ENCODE assay signal across 37 cellular contexts in genomic region chr2:133382561-133382960, GRCh38.
"Had no signal": no experiment of that assay in that cellular context is flagged by ENCODE, and none has a peak within 500 bp of the region (broad histone marks: within the 10 kb centered on the region; RNA-seq: fewer than 3 reads in every experiment).

No MANE protein-coding gene starts in this region.

- H3K27ac Mint-ChIP-seq: activated naive CD4-positive, alpha-beta T cell treated with anti-CD3 and anti-CD28 coated beads for 36 hours; activated naive CD4-positive, alpha-beta T cell treated with anti-CD3 and anti-CD28 coated beads, Interleukin-2, amount 10 ng/mL, durations not matched to agents 7 days and 5 days; activated naive CD4-positive, alpha-beta T cell treated with anti-CD3 and anti-CD28 coated beads, Interleukin-2, amount 50 U/mL, for 24 hours; activated naive CD4-positive, alpha-beta T cell treated with anti-CD3 and anti-CD28 coated beads, Interleukin-2, amount 50 U/mL, for 72 hours; activated naive CD8-positive, alpha-beta T cell; activated naive CD8-positive, alpha-beta T cell treated with anti-CD3 and anti-CD28 coated beads for 36 hours; activated naive CD8-positive, alpha-beta T cell treated with anti-CD3 and anti-CD28 coated beads, Interleukin-2, amount 10 ng/mL, durations not matched to agents 7 days and 5 days; activated naive CD8-positive, alpha-beta T cell treated with anti-CD3 and anti-CD28 coated beads, Interleukin-2, amount 50 U/mL, for 24 hours; activated T-cell treated with anti-CD3 and anti-CD28 coated beads, Interleukin-2, amount 50 U/mL, for 24 hours; activated T-helper 1 cell treated with anti-CD3 and anti-CD28 coated beads, Interleukin-12 subunit alpha, Interleukin-12 subunit beta, Interleukin-2, Interleukin-4 antibody, amounts not matched to agents 30 ng/mL and 10 ng/mL and 1 ng/mL, durations not matched to agents 14 hours and 24 hours and 36 hours; activated T-helper 17 cell treated with anti-CD3 and anti-CD28 coated beads, Interleukin-2, amount 50 U/mL, for 72 hours; activated T-helper 2 cell treated with anti-CD3 and anti-CD28 coated beads, Interferon-gamma antibody, Interleukin-2, Interleukin-4, amounts not matched to agents 10 μg/mL and 5 μg/mL and 100 μg/mL, durations not matched to agents 14 hours and 24 hours and 36 hours; brain had no signal

- ATAC-seq: activated naive CD4-positive, alpha-beta T cell treated with anti-CD3 and anti-CD28 coated beads, Interleukin-2, amount 50 U/mL, for 72 hours; activated naive CD8-positive, alpha-beta T cell treated with anti-CD3 and anti-CD28 coated beads, Interleukin-2, amount 50 U/mL, for 24 hours; activated T-cell treated with anti-CD3 and anti-CD28 coated beads, Interleukin-2, amount 50 U/mL, for 4 hours; activated T-helper 17 cell treated with anti-CD3 and anti-CD28 coated beads, Interleukin-2, amount 50 U/mL, for 72 hours; body of pancreas had no signal

- H3K36me3 Mint-ChIP-seq: activated naive CD4-positive, alpha-beta T cell treated with anti-CD3 and anti-CD28 coated beads, Interleukin-2, amount 10 ng/mL, durations not matched to agents 7 days and 5 days; activated naive CD4-positive, alpha-beta T cell treated with anti-CD3 and anti-CD28 coated beads, Interleukin-2, amount 50 U/mL, for 24 hours; activated naive CD8-positive, alpha-beta T cell; activated naive CD8-positive, alpha-beta T cell treated with anti-CD3 and anti-CD28 coated beads for 36 hours; activated naive CD8-positive, alpha-beta T cell treated with anti-CD3 and anti-CD28 coated beads, Interleukin-2, amount 10 ng/mL, durations not matched to agents 7 days and 5 days had no signal

- H3K4me1 Mint-ChIP-seq: activated naive CD4-positive, alpha-beta T cell treated with anti-CD3 and anti-CD28 coated beads, Interleukin-2, amount 10 ng/mL, durations not matched to agents 7 days and 5 days; activated naive CD4-positive, alpha-beta T cell treated with anti-CD3 and anti-CD28 coated beads, Interleukin-2, amount 50 U/mL, for 24 hours; activated naive CD8-positive, alpha-beta T cell treated with anti-CD3 and anti-CD28 coated beads for 36 hours; activated naive CD8-positive, alpha-beta T cell treated with anti-CD3 and anti-CD28 coated beads, Interleukin-2, amount 10 ng/mL, durations not matched to agents 7 days and 5 days; activated naive CD8-positive, alpha-beta T cell treated with anti-CD3 and anti-CD28 coated beads, Interleukin-2, amount 50 U/mL, for 24 hours; activated T-helper 17 cell treated with anti-CD3 and anti-CD28 coated beads, Interleukin-2, amount 50 U/mL, for 72 hours; central memory CD8-positive, alpha-beta T cell had no signal

- H3K27me3 Mint-ChIP-seq: activated naive CD4-positive, alpha-beta T cell treated with anti-CD3 and anti-CD28 coated beads, Interleukin-2, amount 10 ng/mL, durations not matched to agents 7 days and 5 days; activated naive CD4-positive, alpha-beta T cell treated with anti-CD3 and anti-CD28 coated beads, Interleukin-2, amount 50 U/mL, for 24 hours; activated naive CD8-positive, alpha-beta T cell; activated naive CD8-positive, alpha-beta T cell treated with anti-CD3 and anti-CD28 coated beads, Interleukin-2, amount 10 ng/mL, durations not matched to agents 7 days and 5 days; activated naive CD8-positive, alpha-beta T cell treated with anti-CD3 and anti-CD28 coated beads, Interleukin-2, amount 50 U/mL, for 24 hours; activated T-cell treated with anti-CD3 and anti-CD28 coated beads, Interleukin-2, amount 50 U/mL, for 24 hours; activated T-helper 17 cell treated with anti-CD3 and anti-CD28 coated beads, Interleukin-2, amount 50 U/mL, for 72 hours; brain; central memory CD8-positive, alpha-beta T cell had no signal

- H3K4me3 Mint-ChIP-seq: activated naive CD4-positive, alpha-beta T cell treated with anti-CD3 and anti-CD28 coated beads for 36 hours; activated naive CD4-positive, alpha-beta T cell treated with anti-CD3 and anti-CD28 coated beads, Interleukin-2, amount 10 ng/mL, durations not matched to agents 7 days and 5 days; activated naive CD4-positive, alpha-beta T cell treated with anti-CD3 and anti-CD28 coated beads, Interleukin-2, amount 50 U/mL, for 24 hours; activated naive CD8-positive, alpha-beta T cell; activated naive CD8-positive, alpha-beta T cell treated with anti-CD3 and anti-CD28 coated beads for 36 hours; activated naive CD8-positive, alpha-beta T cell treated with anti-CD3 and anti-CD28 coated beads, Interleukin-2, amount 10 ng/mL, durations not matched to agents 7 days and 5 days; activated naive CD8-positive, alpha-beta T cell treated with anti-CD3 and anti-CD28 coated beads, Interleukin-2, amount 50 U/mL, for 24 hours; activated T-cell treated with anti-CD3 and anti-CD28 coated beads, Interleukin-2, amount 50 U/mL, for 24 hours; activated T-cell treated with anti-CD3 and anti-CD28 coated beads, Interleukin-2, amount 50 U/mL, for 4 hours; activated T-helper 1 cell treated with anti-CD3 and anti-CD28 coated beads, Interleukin-12 subunit alpha, Interleukin-12 subunit beta, Interleukin-2, Interleukin-4 antibody, amounts not matched to agents 30 ng/mL and 10 ng/mL and 1 ng/mL, durations not matched to agents 14 hours and 24 hours and 36 hours; activated T-helper 17 cell treated with anti-CD3 and anti-CD28 coated beads, Interleukin-2, amount 50 U/mL, for 72 hours; brain; central memory CD8-positive, alpha-beta T cell had no signal

- DNase-seq: activated effector memory CD4-positive, alpha-beta T cell treated with anti-CD3 and anti-CD28 coated beads, Interleukin-2, amount 50 U/mL, for 16 hours; activated effector memory CD4-positive, alpha-beta T cell treated with Interleukin-2 at 50 U/mL for 16 hours; activated gamma-delta T cell; activated gamma-delta T cell treated with Interleukin-2 at 50 U/mL for 16 hours; activated naive CD4-positive, alpha-beta T cell; activated naive CD4-positive, alpha-beta T cell treated with anti-CD3 and anti-CD28 coated beads for 36 hours; activated naive CD4-positive, alpha-beta T cell treated with anti-CD3 and anti-CD28 coated beads, Interleukin-2, amount 10 ng/mL, durations not matched to agents 7 days and 5 days; activated naive CD4-positive, alpha-beta T cell treated with anti-CD3 and anti-CD28 coated beads, Interleukin-2, amount 50 U/mL, for 16 hours; activated naive CD4-positive, alpha-beta T cell treated with Interleukin-2 at 50 U/mL for 16 hours; activated naive CD8-positive, alpha-beta T cell treated with anti-CD3 and anti-CD28 coated beads for 36 hours; activated naive CD8-positive, alpha-beta T cell treated with anti-CD3 and anti-CD28 coated beads, Interleukin-2, amount 10 ng/mL, durations not matched to agents 7 days and 5 days; activated naive CD8-positive, alpha-beta T cell treated with anti-CD3 and anti-CD28 coated beads, Interleukin-2, amount 50 U/mL, for 24 hours; activated T-cell treated with anti-CD3 and anti-CD28 coated beads, Interleukin-2, amount 50 U/mL, for 1 hour; activated T-cell treated with anti-CD3 and anti-CD28 coated beads, Interleukin-2, amount 50 U/mL, for 24 hours; activated T-cell treated with anti-CD3 and anti-CD28 coated beads, Interleukin-2, amount 50 U/mL, for 4 hours; activated T-cell treated with anti-CD3 and anti-CD28 coated beads, Interleukin-2, amount 50 U/mL, for 48 hours; adrenal gland; amniotic stem cell; amygdala; anterior cingulate cortex; aorta; body of pancreas; brain microvascular endothelial cell; caudate nucleus; central memory CD4-positive, alpha-beta T cell; cerebellar nuclear complex had no signal

- H3K4me3 ChIP-seq: adrenal gland, ascending aorta, body of pancreas, breast epithelium, cardiac muscle cell had no signal

- H3K9me3 Mint-ChIP-seq: activated naive CD4-positive, alpha-beta T cell treated with anti-CD3 and anti-CD28 coated beads for 36 hours; activated T-cell treated with anti-CD3 and anti-CD28 coated beads, Interleukin-2, amount 50 U/mL, for 24 hours had no signal
